Comparison of ENCODE assay signal across 2 cellular contexts in genomic region chr11:6269994-6270393, GRCh38.
A peak's percentile ranks its signal among the peaks of the same experiment; 100 is the strongest.
TF ChIP-seq lines count a peak whose summit lies in the region.

No MANE protein-coding gene starts in this region.

TF ChIP-seq in K562, 482 proteins besides CTCF, POLR2A, EP300 and RAD21 (continues in another document):
- no peak for TF ChIP-seq PBX2 (CRISPR knock-in tag; IDR thresholded peaks at IDR 0.05; ENCODE audit: low read depth)
- TF ChIP-seq PBX2 (tag; conservative IDR thresholded peaks at IDR 0.05; ENCODE audit: low read depth) = no peak
- TF ChIP-seq BRD4 (IDR thresholded peaks at IDR 0.05) = no peak
- TF ChIP-seq, protein P1, sequence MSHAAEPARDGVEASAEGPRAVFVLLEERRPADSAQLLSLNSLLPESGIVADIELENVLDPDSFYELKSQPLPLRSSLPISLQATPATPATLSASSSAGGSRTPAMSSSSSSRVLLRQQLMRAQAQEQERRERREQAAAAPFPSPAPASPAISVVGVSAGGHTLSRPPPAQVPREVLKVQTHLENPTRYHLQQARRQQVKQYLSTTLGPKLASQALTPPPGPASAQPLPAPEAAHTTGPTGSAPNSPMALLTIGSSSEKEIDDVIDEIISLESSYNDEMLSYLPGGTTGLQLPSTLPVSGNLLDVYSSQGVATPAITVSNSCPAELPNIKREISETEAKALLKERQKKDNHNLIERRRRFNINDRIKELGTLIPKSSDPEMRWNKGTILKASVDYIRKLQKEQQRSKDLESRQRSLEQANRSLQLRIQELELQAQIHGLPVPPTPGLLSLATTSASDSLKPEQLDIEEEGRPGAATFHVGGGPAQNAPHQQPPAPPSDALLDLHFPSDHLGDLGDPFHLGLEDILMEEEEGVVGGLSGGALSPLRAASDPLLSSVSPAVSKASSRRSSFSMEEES (CRISPR knock-in tag; IDR thresholded peaks at IDR 0.05) = no peak
- no peak for TF ChIP-seq ZKSCAN8 (CRISPR knock-in tag; IDR thresholded peaks at IDR 0.05)
- TF ChIP-seq GTF2F1 (IDR thresholded peaks at IDR 0.05; ENCODE audit: low read depth, low read length) = no peak
- no peak for TF ChIP-seq HLTF (IDR thresholded peaks at IDR 0.05)
- TF ChIP-seq FOXJ2 (tag; IDR thresholded peaks at IDR 0.05) = no peak
- TF ChIP-seq MAFG (tag; conservative IDR thresholded peaks at IDR 0.05) = no peak
- no peak for TF ChIP-seq POLR3G (IDR thresholded peaks at IDR 0.05; ENCODE audit: extremely low read depth, insufficient read length, insufficient replicate concordance)
- no peak for TF ChIP-seq ZNF668 (CRISPR knock-in tag; IDR thresholded peaks at IDR 0.05)
- TF ChIP-seq ZNF197 (CRISPR knock-in tag; IDR thresholded peaks at IDR 0.05; ENCODE audit: low read depth) = no peak
- no peak for TF ChIP-seq IRF1 (CRISPR knock-in tag; IDR thresholded peaks at IDR 0.05; ENCODE audit: borderline replicate concordance)
- no peak for TF ChIP-seq SRSF1 (IDR thresholded peaks at IDR 0.05; ENCODE audit: low read depth, low read length)
- TF ChIP-seq ZFPM2 (CRISPR knock-in tag; IDR thresholded peaks at IDR 0.05) = no peak
- TF ChIP-seq TAF1 (IDR thresholded peaks at IDR 0.05; ENCODE audit: control insufficient read depth, extremely low read depth, insufficient read depth, low read length, severe bottlenecking) = no peak
- TF ChIP-seq, protein P2, sequence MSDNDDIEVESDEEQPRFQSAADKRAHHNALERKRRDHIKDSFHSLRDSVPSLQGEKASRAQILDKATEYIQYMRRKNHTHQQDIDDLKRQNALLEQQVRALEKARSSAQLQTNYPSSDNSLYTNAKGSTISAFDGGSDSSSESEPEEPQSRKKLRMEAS (CRISPR knock-in tag; IDR thresholded peaks at IDR 0.05) = peak; percentile 94
- no peak for TF ChIP-seq ZBTB17 (CRISPR knock-in tag; IDR thresholded peaks at IDR 0.05)
- TF ChIP-seq CTBP1 (IDR thresholded peaks at IDR 0.05; ENCODE audit: borderline replicate concordance) = 0 out of 2 replicates have a peak, but pooled peaks have one; percentile 22
- TF ChIP-seq ESRRA (IDR thresholded peaks at IDR 0.05; ENCODE audit: borderline replicate concordance, low read depth) = no peak
- no peak for TF ChIP-seq HSF4 (CRISPR knock-in tag; IDR thresholded peaks at IDR 0.05; ENCODE audit: borderline replicate concordance)
- TF ChIP-seq ZNF512 (tag; IDR thresholded peaks at IDR 0.05) = no peak

TF ChIP-seq in HEK293T, 16 proteins besides CTCF, POLR2A, EP300 and RAD21:
- TF ChIP-seq FOXA1 (IDR thresholded peaks at IDR 0.05) = no peak
- TF ChIP-seq ZNF384 (IDR thresholded peaks at IDR 0.05) = no peak
- TF ChIP-seq SUZ12 (IDR thresholded peaks at IDR 0.05) = no peak
